In the genomic region with DNA sequence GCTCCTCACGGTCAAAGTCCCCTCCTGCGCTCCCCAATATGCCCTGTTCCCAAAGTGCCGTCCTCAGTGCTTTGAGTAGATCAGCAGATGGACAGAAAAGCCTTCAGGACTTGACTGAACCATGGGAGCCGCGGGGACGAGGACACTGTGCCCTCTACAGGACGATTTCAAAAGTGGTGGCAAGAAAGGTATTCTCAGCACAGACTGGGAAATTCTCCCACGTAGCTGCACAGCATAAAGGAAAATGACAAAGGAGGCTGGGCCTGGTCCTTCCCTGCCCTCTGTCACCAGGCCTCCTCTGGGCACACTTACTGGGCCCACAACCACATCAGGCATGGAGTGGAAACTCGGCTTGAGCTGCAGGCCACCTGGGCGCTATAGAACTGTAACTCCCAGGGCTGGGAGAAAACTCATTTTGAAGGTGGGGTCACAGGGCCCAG, we compare ENCODE assay signal across 8 cellular contexts. TPM values are rescaled to one million over a fixed set of nuclear protein-coding genes. Genes with fewer than 3 reads are reported as not detected.
A peak's percentile ranks its signal among the peaks of the same experiment; 100 is the strongest.
DNase-seq lines count a peak whose midpoint lies in the region; ATAC-seq and TF ChIP-seq lines count a peak whose summit lies in the region.

No MANE protein-coding gene starts in this region.

- H3K4me1 Mint-ChIP-seq in CD14-positive monocyte: no peaks in the 10 kb centered on the region
- H3K4me1 Mint-ChIP-seq in activated T-cell treated with anti-CD3 and anti-CD28 coated beads, Interleukin-2, amount 50 U/mL, for 4 hours (ENCODE audit: low read depth): no peaks in the 10 kb centered on the region

- no peak overlapping the region for H3K27ac ChIP-seq in neuronal stem cell (replicated peaks; ENCODE audit: low read length)
- H3K27ac ChIP-seq in transverse colon: peak overlapping the region in 3 of 4 donors; percentile 9 to 74 (median 71)

- H2BK120ac ChIP-seq in neuronal stem cell (ENCODE audit: low read depth, low read length): no peak overlapping the region

- H3K4me3 Mint-ChIP-seq in CD14-positive monocyte: no peak overlapping the region
- no peak overlapping the region for H3K4me3 Mint-ChIP-seq in activated T-cell treated with anti-CD3 and anti-CD28 coated beads, Interleukin-2, amount 50 U/mL, for 4 hours

- intact Hi-C loops in CD14-positive monocyte (cut with micrococcal nuclease) (no loop called here), transverse colon (cut with DNase I; ENCODE audit: low total_unique reads) (no loop called here)

- H3K9ac ChIP-seq in neuronal stem cell (ENCODE audit: low read depth, low read length, poor library complexity): no peak overlapping the region

- DNase-seq in CD14-positive monocyte (ENCODE audit: low spot score) (no peak), NOMO-1 treated with dmso at 0.1 percent for 144 hours (lab: John Stamatoyannopoulos, UW; ENCODE audit: unreplicated experiment) (peak; percentile 80), fibroblast of mammary gland (ENCODE audit: low read depth) (peak; percentile 65), neuronal stem cell (ENCODE audit: low spot score) (peak; percentile 47), transverse colon (peak; percentile 75)
- DNase-seq in activated T-cell treated with anti-CD3 and anti-CD28 coated beads, Interleukin-2, amount 50 U/mL, for 4 hours: peak; percentile 21

- no peak overlapping the region for H2BK15ac ChIP-seq in neuronal stem cell (ENCODE audit: low read length)

- peaks cover 1 to 2% (median 1%) of the 10 kb centered on the region in 3 donors for H3K27me3 Mint-ChIP-seq in CD14-positive monocyte (ENCODE audit: low read depth in 3 of 3)
- H3K27me3 Mint-ChIP-seq in activated T-cell treated with anti-CD3 and anti-CD28 coated beads, Interleukin-2, amount 50 U/mL, for 4 hours (ENCODE audit: low read depth): no peaks in the 10 kb centered on the region

- H3K18ac ChIP-seq in neuronal stem cell (ENCODE audit: low read length): peak overlapping the region; percentile 64

- H3K4ac ChIP-seq in neuronal stem cell (ENCODE audit: low read length): no peak overlapping the region

- H3K27me3 ChIP-seq in neuronal stem cell (ENCODE audit: control insufficient read depth in 3 of 3, insufficient read depth in 3 of 3, low read depth in 1 of 3, low read length in 3 of 3): peaks cover 0 to 5% (median 0%) of the 10 kb centered on the region in 3 experiments
- H3K27me3 ChIP-seq in transverse colon: no peaks in the 10 kb centered on the region

- peak overlapping the region in 2 of 7 donors; percentile 25 to 31 for H3K27ac Mint-ChIP-seq in CD14-positive monocyte

- peak overlapping the region; percentile 29 for H2AFZ ChIP-seq in neuronal stem cell (ENCODE audit: low read length)

- H3K36me3 ChIP-seq in neuronal stem cell (replicated peaks in 1 of 2; ENCODE audit: control insufficient read depth in 2 of 2, insufficient read depth in 2 of 2, low read length in 2 of 2) (no peaks in the 10 kb centered on the region), transverse colon (no peaks in the 10 kb centered on the region)

- H3K4me3 ChIP-seq in fibroblast of mammary gland (ENCODE audit: control insufficient read depth, low read depth, low read length) (no peak overlapping the region), neuronal stem cell (ENCODE audit: low read length in 2 of 2) (no peak overlapping the region), transverse colon (no peak overlapping the region)

- H3K79me1 ChIP-seq in neuronal stem cell (ENCODE audit: low read depth, low read length): no peaks in the 10 kb centered on the region

- no peak for TF ChIP-seq EP300 in transverse colon (IDR thresholded peaks at IDR 0.05; ENCODE audit: low read depth)

- H2AK5ac ChIP-seq in neuronal stem cell (ENCODE audit: low read depth, low read length): peak overlapping the region; percentile 88

- H2BK12ac ChIP-seq in neuronal stem cell (ENCODE audit: low read length): no peak overlapping the region

- TF ChIP-seq CTCF in CD14-positive monocyte (IDR thresholded peaks at IDR 0.05) (peak; percentile 54), fibroblast of mammary gland (conservative IDR thresholded peaks at IDR 0.05; ENCODE audit: control insufficient read depth, insufficient read depth, low read depth, low read length) (peak; percentile 85), transverse colon (IDR thresholded peaks at IDR 0.05) (peak; percentile 59 to 64 (median 60))

- WGBS in neuronal stem cell (ENCODE audit: extremely low coverage in 2 of 2, insufficient read length in 2 of 2, insufficient replicate concordance in 1 of 2), 2 donors: no CpG with 5 or more reads among the region's 10 CpGs
- 29 to 40% methylated on average over 2 to 10 of the region's 10 CpGs for WGBS in transverse colon (ENCODE audit: low coverage in 1 of 2), 2 donors

- TF ChIP-seq POLR2A in transverse colon (IDR thresholded peaks at IDR 0.05): no peak

- H3K9me3 ChIP-seq in neuronal stem cell (replicated peaks in 1 of 2; ENCODE audit: control insufficient read depth in 2 of 2, insufficient read depth in 1 of 2, low read depth in 1 of 2, low read length in 2 of 2): no peaks in the 10 kb centered on the region
- no peaks in the 10 kb centered on the region for H3K9me3 ChIP-seq in transverse colon

- no peak overlapping the region for H3K23ac ChIP-seq in neuronal stem cell (ENCODE audit: low read depth, low read length, poor library complexity)

- no peak overlapping the region for H4K8ac ChIP-seq in neuronal stem cell (ENCODE audit: low read depth, low read length)

- peaks cover 0 to 3% (median 0%) of the 10 kb centered on the region in 7 donors for H3K9me3 Mint-ChIP-seq in CD14-positive monocyte
- no peaks in the 10 kb centered on the region for H3K9me3 Mint-ChIP-seq in activated T-cell treated with anti-CD3 and anti-CD28 coated beads, Interleukin-2, amount 50 U/mL, for 4 hours

- ATAC-seq in GM19023 (IDR thresholded peaks at IDR 0.05; ENCODE audit: unreplicated experiment) (peak; percentile 85), HG03342 (IDR thresholded peaks at IDR 0.05; ENCODE audit: unreplicated experiment) (peak; percentile 83)
- ATAC-seq in activated T-cell treated with anti-CD3 and anti-CD28 coated beads, Interleukin-2, amount 50 U/mL, for 4 hours: peak; percentile 87 to 88

- in situ Hi-C loops in transverse colon (cut with MboI; ENCODE audit: low pct_ligation_motif_present in 1 of 4, low pct_unique_long_range_greater_than_20kb in 1 of 4, low sequenced_read_pairs in 3 of 4): loop anchor here in 1 of 4 donors (25.0 kb wide), 1 partner anchor 92 kb away; no protein-coding TSS in a partner anchor

- no peak overlapping the region for H4K91ac ChIP-seq in neuronal stem cell (ENCODE audit: low read depth, low read length, poor library complexity)

- H3K4me1 ChIP-seq in neuronal stem cell (ENCODE audit: control insufficient read depth in 2 of 2, insufficient read depth in 1 of 2, low read depth in 1 of 2, low read length in 2 of 2) (peaks cover 0 to 2% of the 10 kb centered on the region in 2 donors), transverse colon (peaks cover 8 to 30% (median 22%) of the 10 kb centered on the region in 4 donors)

- no peak overlapping the region for H3K4me2 ChIP-seq in neuronal stem cell (ENCODE audit: insufficient read depth, low read length, poor library complexity, severe bottlenecking)

- peak overlapping the region; percentile 82 for H3K14ac ChIP-seq in neuronal stem cell (ENCODE audit: low read length)

- H2BK5ac ChIP-seq in neuronal stem cell (ENCODE audit: low read length): no peak overlapping the region

- no peaks in the 10 kb centered on the region for H3K36me3 Mint-ChIP-seq in CD14-positive monocyte
- no peaks in the 10 kb centered on the region for H3K36me3 Mint-ChIP-seq in activated T-cell treated with anti-CD3 and anti-CD28 coated beads, Interleukin-2, amount 50 U/mL, for 4 hours (ENCODE audit: insufficient read depth)

RNA-seq across cellular contexts. Expression of a gene that starts 16.7 kb away (rescaled TPM):
- 10 to 100 TPM; 17.3 to 19.0 TPM for polyA plus RNA-seq in CD14-positive monocyte
- 10 to 100 TPM; 19.9 to 23.9 (median 22.8) TPM for total RNA-seq in activated T-cell treated with anti-CD3 and anti-CD28 coated beads, Interleukin-2, amount 50 U/mL, for 4 hours
- polyA plus RNA-seq in neuronal stem cell (2013, experiment 1 of 2): 14.2 TPM
- 14.8 TPM for polyA plus RNA-seq in neuronal stem cell (2013, experiment 2 of 2)
- 10 to 100 TPM; 10.1 to 27.9 (median 16.1) TPM for total RNA-seq in transverse colon
